Comparison of ENCODE assay signal across 7 cellular contexts in the genomic region with DNA sequence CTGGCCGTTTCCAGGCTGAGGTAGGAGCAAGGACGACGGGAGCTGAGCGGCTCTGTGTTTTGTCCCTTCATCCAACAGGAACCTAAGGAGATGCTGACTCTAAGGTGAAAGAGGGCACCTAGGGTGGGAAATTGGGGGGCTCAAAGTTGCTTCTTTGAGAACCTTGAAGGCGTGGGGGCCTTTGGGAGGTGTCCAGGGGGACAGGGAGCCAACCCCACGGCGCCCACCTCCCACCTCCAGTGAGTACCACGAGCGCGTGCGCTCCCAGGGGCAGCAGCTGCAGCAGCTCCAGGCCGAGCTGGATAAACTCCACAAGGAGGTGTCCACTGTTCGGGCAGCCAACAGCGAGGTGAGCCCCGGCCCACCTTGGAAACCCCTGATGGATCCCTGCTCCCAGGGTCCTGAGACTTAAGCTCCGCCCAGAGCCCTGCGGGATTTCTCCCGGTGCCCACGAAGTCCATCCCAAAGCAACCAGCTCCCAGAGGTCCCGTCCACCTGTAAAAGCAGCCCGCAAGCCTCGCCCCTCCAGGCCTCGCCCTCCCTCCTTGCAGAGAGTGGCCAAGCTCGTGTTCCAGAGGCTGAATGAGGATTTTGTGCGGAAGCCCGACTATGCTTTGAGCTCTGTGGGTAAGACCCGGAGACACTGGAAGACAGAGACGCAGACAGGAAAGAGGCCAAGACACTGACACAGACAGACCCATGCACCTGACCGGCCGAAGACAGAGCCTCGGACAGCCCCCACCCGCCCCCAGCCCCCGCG. TPM values are rescaled to one million over a fixed set of nuclear protein-coding genes. Genes with fewer than 3 reads are reported as not detected.
DNase-seq lines count a peak whose midpoint lies in the region; ATAC-seq, FAIRE-seq and TF ChIP-seq lines count a peak whose summit lies in the region.

No MANE protein-coding gene starts in this region.

- H3K27ac Mint-ChIP-seq in astrocyte (ENCODE audit: unreplicated experiment), result no peak overlapping the region

- peaks cover 6% of the 10 kb centered on the region for H3K27me3 Mint-ChIP-seq in astrocyte (ENCODE audit: low read depth, unreplicated experiment)

- H2AFZ ChIP-seq in astrocyte (ENCODE audit: low read depth, low read length) (peak overlapping the region; percentile 16), keratinocyte (ENCODE audit: control insufficient read depth, low read length) (peak overlapping the region; percentile 24)

- intact Hi-C loops in testis (cut with DNase I; ENCODE audit: low total_unique reads), result no loop called here

- H3K9me3 Mint-ChIP-seq in astrocyte (ENCODE audit: unreplicated experiment), result no peaks in the 10 kb centered on the region

- peaks cover 28% of the 10 kb centered on the region for H3K4me1 ChIP-seq in astrocyte (ENCODE audit: insufficient read depth, low read length)
- peaks cover 22% of the 10 kb centered on the region for H3K4me1 ChIP-seq in keratinocyte (ENCODE audit: control insufficient read depth, extremely low read depth, insufficient read depth, low read length)
- H3K4me1 ChIP-seq in testis, result peaks cover 24% of the 10 kb centered on the region

- no peaks in the 10 kb centered on the region for H3K4me1 Mint-ChIP-seq in astrocyte (ENCODE audit: low read depth, unreplicated experiment)

- TF ChIP-seq CTCF in astrocyte (IDR thresholded peaks at IDR 0.05; ENCODE audit: insufficient read depth, low read depth, low read length) (no peak), keratinocyte (optimal IDR thresholded peaks at IDR 0.05 in 1 of 3, IDR thresholded peaks at IDR 0.05 in 1 of 3, conservative IDR thresholded peaks at IDR 0.05 in 1 of 3; ENCODE audit: extremely low read depth in 1 of 3, insufficient read depth in 2 of 3, low read length in 3 of 3) (no peak), testis (IDR thresholded peaks at IDR 0.05) (no peak)

- H3K79me2 ChIP-seq in astrocyte (ENCODE audit: insufficient read depth, low read length) (no peaks in the 10 kb centered on the region), keratinocyte (ENCODE audit: control insufficient read depth, insufficient read depth, low read length) (no peaks in the 10 kb centered on the region)

- peaks cover 11% of the 10 kb centered on the region for H4K20me1 ChIP-seq in astrocyte (ENCODE audit: insufficient read depth, low read length)
- H4K20me1 ChIP-seq in keratinocyte (ENCODE audit: control insufficient read depth, extremely low read depth, insufficient read depth, low read length), result no peaks in the 10 kb centered on the region

- peak; percentile 61 for DNase-seq in NCI-H69 (lab: John Stamatoyannopoulos, UW)
- DNase-seq in astrocyte (ENCODE audit: low read depth), result peak; percentile 8
- DNase-seq in keratinocyte (ENCODE audit: low read depth, low spot score), result no peak
- DNase-seq in testis, result no peak
- DNase-seq in epidermal melanocyte (ENCODE audit: insufficient read length, low spot score), result no peak

- peaks cover 7% of the 10 kb centered on the region for H3K36me3 ChIP-seq in astrocyte (ENCODE audit: insufficient read depth, low read length)
- peaks cover 0 to 3% of the 10 kb centered on the region in 2 experiments for H3K36me3 ChIP-seq in keratinocyte (ENCODE audit: control insufficient read depth in 2 of 2, extremely low read depth in 1 of 2, insufficient read depth in 2 of 2, low read length in 2 of 2)
- H3K36me3 ChIP-seq in testis (ENCODE audit: low read depth, missing control alignments), result no peaks in the 10 kb centered on the region

- H3K27ac ChIP-seq in astrocyte (ENCODE audit: low read depth, low read length) (no peak overlapping the region), keratinocyte (ENCODE audit: control insufficient read depth, insufficient read depth, low read length) (no peak overlapping the region), testis (peak overlapping the region in 1 of 2 donors; percentile 55)

- H3K4me2 ChIP-seq in astrocyte (ENCODE audit: low read length), result peak overlapping the region; percentile 89
- peak overlapping the region; percentile 77 for H3K4me2 ChIP-seq in keratinocyte (ENCODE audit: control insufficient read depth, extremely low read depth, insufficient read depth, low read depth, low read length)

- FAIRE-seq in astrocyte (lab: Jason Lieb, UNC) (no peak), keratinocyte (lab: Jason Lieb, UNC) (no peak)

- no peaks in the 10 kb centered on the region for H3K9me3 ChIP-seq in astrocyte (ENCODE audit: insufficient read depth, low read depth, low read length)
- no peaks in the 10 kb centered on the region for H3K9me3 ChIP-seq in keratinocyte (ENCODE audit: control insufficient read depth, low read depth, low read length)
- H3K9me3 ChIP-seq in testis, result no peaks in the 10 kb centered on the region

- H3K9me1 ChIP-seq in keratinocyte (ENCODE audit: control insufficient read depth, extremely low read depth, insufficient read depth, low read length), result no peaks in the 10 kb centered on the region

- ATAC-seq in esophagus mucosa, result no peak

- dilution Hi-C loops in keratinocyte (cut with MboI; ENCODE audit: extremely low pct_ligation_motif_present, low sequenced_read_pairs), result no loop called here

- H3K36me3 Mint-ChIP-seq in astrocyte (ENCODE audit: low read depth, unreplicated experiment), result peaks cover 4% of the 10 kb centered on the region

- peak overlapping the region; percentile 89 for H3K4me3 Mint-ChIP-seq in astrocyte (ENCODE audit: unreplicated experiment)

- no peak for TF ChIP-seq POLR2A in testis (IDR thresholded peaks at IDR 0.05)

- no peaks in the 10 kb centered on the region for H3K27me3 ChIP-seq in astrocyte (ENCODE audit: insufficient read depth, low read length)
- no peaks in the 10 kb centered on the region for H3K27me3 ChIP-seq in keratinocyte (ENCODE audit: control insufficient read depth, extremely low read depth, insufficient read depth, low read length)
- no peaks in the 10 kb centered on the region for H3K27me3 ChIP-seq in testis

- H3K9ac ChIP-seq in astrocyte (ENCODE audit: low read length), result peak overlapping the region; percentile 65
- peak overlapping the region; percentile 59 for H3K9ac ChIP-seq in keratinocyte (ENCODE audit: control insufficient read depth, extremely low read depth, insufficient read depth, low read length)

- 4 to 7% methylated on average over 6 to 30 of the region's 34 CpGs for WGBS in testis, 2 donors

- peak overlapping the region; percentile 63; the same call in 1 of the 2 replicates for H3K4me3 ChIP-seq in GM08714 (ENCODE audit: low read length)
- H3K4me3 ChIP-seq in astrocyte (ENCODE audit: insufficient read depth, low read depth, low read length), result peak overlapping the region; percentile 51
- peak overlapping the region; percentile 35 to 48 (median 42) for H3K4me3 ChIP-seq in keratinocyte (ENCODE audit: control insufficient read depth in 2 of 3, extremely low read depth in 1 of 3, insufficient read depth in 2 of 3, low read depth in 1 of 3, low read length in 3 of 3)
- H3K4me3 ChIP-seq in testis, result peak overlapping the region; percentile 34 to 54

RNA-seq across cellular contexts. Expression of gene SPAG4, which starts 2.9 kb away (rescaled TPM):
- total RNA-seq in astrocyte, result 1.2 TPM in 2 replicates
- polyA plus RNA-seq in keratinocyte, result 0.93 to 1.9 TPM (median 1.3 TPM) in 3 replicates
- 1.0 TPM for polyA plus RNA-seq in keratinocyte (2011; ENCODE audit: low read depth)
- 0.85 and 2.0 TPM in 2 replicates for polyA plus RNA-seq in keratinocyte (2011; cell fraction: cytosol; rRNA removed)
- 2.4 and 5.2 TPM in 2 replicates for polyA plus RNA-seq in keratinocyte (2011; cell fraction: nucleus; rRNA removed)
- polyA plus RNA-seq in keratinocyte (2012; ENCODE audit: low replicate concordance), result 2.4 and 2.5 TPM in 2 replicates
- polyA minus RNA-seq in keratinocyte, result 0.67 to 2.2 TPM in 2 of 3 replicates, not detected in the other
- not detected for polyA minus RNA-seq in keratinocyte (2011; cell fraction: cytosol; rRNA and poly(A)+ RNA removed)
- 1.4 and 1.5 TPM in 2 replicates for polyA minus RNA-seq in keratinocyte (2011; cell fraction: nucleus; rRNA and poly(A)+ RNA removed)
- total RNA-seq in testis, result 10 to 100 TPM; 21.6 to 49.0 TPM
- 39.0 TPM for polyA plus RNA-seq in testis (ENCODE audit: insufficient read depth, low read depth, low replicate concordance)
- 3.3 TPM for total RNA-seq in esophagus mucosa

RNA-seq across cellular contexts. Expression of gene CPNE1, which starts 46.1 kb away (rescaled TPM):
- 194 and 200 TPM in 2 replicates for total RNA-seq in astrocyte
- 95.3 to 171 TPM (median 111 TPM) in 3 replicates for polyA plus RNA-seq in keratinocyte
- polyA plus RNA-seq in keratinocyte (2011; ENCODE audit: low read depth), result 79.5 TPM
- 77.6 and 105 TPM in 2 replicates for polyA plus RNA-seq in keratinocyte (2011; cell fraction: cytosol; rRNA removed)
- 251 and 299 TPM in 2 replicates for polyA plus RNA-seq in keratinocyte (2011; cell fraction: nucleus; rRNA removed)
- 167 and 182 TPM in 2 replicates for polyA plus RNA-seq in keratinocyte (2012; ENCODE audit: low replicate concordance)
- polyA minus RNA-seq in keratinocyte, result 108 to 183 TPM (median 140 TPM) in 3 replicates
- polyA minus RNA-seq in keratinocyte (2011; cell fraction: cytosol; rRNA and poly(A)+ RNA removed), result 135 TPM
- polyA minus RNA-seq in keratinocyte (2011; cell fraction: nucleus; rRNA and poly(A)+ RNA removed), result 94.5 and 110 TPM in 2 replicates
- total RNA-seq in testis, result 100 to 1,000 TPM in 1 of 2 donors, 10 to 100 TPM in 1; 60.6 to 103 TPM
- 105 TPM for polyA plus RNA-seq in testis (ENCODE audit: insufficient read depth, low read depth, low replicate concordance)
- 130 TPM for total RNA-seq in esophagus mucosa

RNA-seq across cellular contexts. Expression of gene RBM12, which starts 46.1 kb away (rescaled TPM):
- total RNA-seq in astrocyte, result 78.1 and 88.4 TPM in 2 replicates
- 79.6 to 105 TPM (median 98.9 TPM) in 3 replicates for polyA plus RNA-seq in keratinocyte
- polyA plus RNA-seq in keratinocyte (2011; ENCODE audit: low read depth), result 25.1 TPM
- polyA plus RNA-seq in keratinocyte (2011; cell fraction: cytosol; rRNA removed), result 43.4 and 60.6 TPM in 2 replicates
- 116 and 136 TPM in 2 replicates for polyA plus RNA-seq in keratinocyte (2011; cell fraction: nucleus; rRNA removed)
- polyA plus RNA-seq in keratinocyte (2012; ENCODE audit: low replicate concordance), result 22.6 and 55.7 TPM in 2 replicates
- 128 to 175 TPM (median 135 TPM) in 3 replicates for polyA minus RNA-seq in keratinocyte
- polyA minus RNA-seq in keratinocyte (2011; cell fraction: cytosol; rRNA and poly(A)+ RNA removed), result 28.8 TPM
- 44.2 and 113 TPM in 2 replicates for polyA minus RNA-seq in keratinocyte (2011; cell fraction: nucleus; rRNA and poly(A)+ RNA removed)
- 10 to 100 TPM; 40.8 to 46.3 TPM for total RNA-seq in testis
- polyA plus RNA-seq in testis (ENCODE audit: insufficient read depth, low read depth, low replicate concordance), result 54.9 TPM
- total RNA-seq in esophagus mucosa, result 58.0 TPM

Comparison
In these comparisons a context has a peak if more than half of its experiments do, and no peak if none do; other contexts are left out.
1. DNase-seq: peak in NCI-H69 (single experiment) and astrocyte (single experiment); none in keratinocyte (single experiment), testis (single experiment) and epidermal melanocyte (single experiment).
2. Peak in every context shown above with its lines, with median percentiles within 50 percentile points of each other: H3K4me3 ChIP-seq.